In genomic region chr22:42754658-42755057, GRCh38 we compare ENCODE assay signal across 14 cellular contexts. TPM values are rescaled to one million over a fixed set of nuclear protein-coding genes. Genes with fewer than 3 reads are reported as not detected.
A peak's percentile ranks its signal among the peaks of the same experiment; 100 is the strongest.
DNase-seq lines count a peak whose midpoint lies in the region; ATAC-seq, FAIRE-seq and TF ChIP-seq lines count a peak whose summit lies in the region.
"Had no signal": no experiment of that assay in that cellular context is flagged by ENCODE, and none has a peak within 500 bp of the region (broad histone marks: within the 10 kb centered on the region; RNA-seq: fewer than 3 reads in every experiment).

No MANE protein-coding gene starts in this region.

- H3K4me3 ChIP-seq in K562 (no peak overlapping the region), keratinocyte (ENCODE audit: control insufficient read depth in 2 of 3, extremely low read depth in 1 of 3, insufficient read depth in 2 of 3, low read depth in 1 of 3, low read length in 3 of 3) (no peak overlapping the region), tibial nerve (no peak overlapping the region), WERI-Rb-1 (ENCODE audit: low read depth, low read length) (no peak overlapping the region)
- H3K4me3 ChIP-seq: heart right ventricle, neural progenitor cell had no signal

- H3K9ac ChIP-seq in K562 (ENCODE audit: insufficient read depth in 1 of 2, low read depth in 2 of 2, low read length in 2 of 2) (no peak overlapping the region), keratinocyte (ENCODE audit: control insufficient read depth, extremely low read depth, insufficient read depth, low read length) (no peak overlapping the region)
- H3K9ac ChIP-seq: neural progenitor cell had no signal

- TF ChIP-seq POLR2A in K562 (conservative IDR thresholded peaks at IDR 0.05) (no peak), tibial nerve (IDR thresholded peaks at IDR 0.05) (no peak)

- FAIRE-seq in K562 (lab: Jason Lieb, UNC) (peak; percentile 89), keratinocyte (lab: Jason Lieb, UNC) (peak; percentile 26)

- POLR2A ChIA-PET in K562 (lab: Yijun Ruan, JAX), result interaction anchor here (1.1 kb wide), 1 partner anchor 92 kb away, joined by 3 read pairs; no protein-coding TSS in a partner anchor

- H3K9me1 ChIP-seq in K562 (ENCODE audit: control insufficient read depth, insufficient read depth, low read length) (no peaks in the 10 kb centered on the region), keratinocyte (ENCODE audit: control insufficient read depth, extremely low read depth, insufficient read depth, low read length) (no peaks in the 10 kb centered on the region)

- no peak overlapping the region for H3K27ac ChIP-seq in K562 (ENCODE audit: extremely low read depth, low read depth, low read length)
- no peak overlapping the region for H3K27ac ChIP-seq in keratinocyte (ENCODE audit: control insufficient read depth, insufficient read depth, low read length)
- peak overlapping the region in 1 of 4 donors; percentile 8 for H3K27ac ChIP-seq in tibial nerve
- H3K27ac ChIP-seq in WERI-Rb-1, result no peak overlapping the region
- H3K27ac ChIP-seq: neural progenitor cell had no signal

- no peaks in the 10 kb centered on the region for H3K9me3 Mint-ChIP-seq in mesothelial cell of epicardium

- CTCF ChIA-PET in K562 (lab: Yijun Ruan, JAX; ENCODE audit: low intra/inter-chr PET ratio), result no interaction called here

- in situ Hi-C loops in K562 (cut with MboI), result no loop called here

- peaks cover 0 to 9% of the 10 kb centered on the region in 2 experiments; a peak in 4 of 5 replicates for H3K4me1 ChIP-seq in K562 (replicated peaks in 1 of 2; ENCODE audit: control insufficient read depth in 2 of 2, insufficient read depth in 2 of 2, low read length in 2 of 2)
- H3K4me1 ChIP-seq in keratinocyte (ENCODE audit: control insufficient read depth, extremely low read depth, insufficient read depth, low read length), result peaks cover 6% of the 10 kb centered on the region
- peaks cover 0 to 44% (median 8%) of the 10 kb centered on the region in 4 donors for H3K4me1 ChIP-seq in tibial nerve
- H3K4me1 ChIP-seq: neural progenitor cell had no signal

- H3K79me2 ChIP-seq in K562 (ENCODE audit: control insufficient read depth, insufficient read depth, low read length) (no peaks in the 10 kb centered on the region), keratinocyte (ENCODE audit: control insufficient read depth, insufficient read depth, low read length) (no peaks in the 10 kb centered on the region)

- H3K36me3 ChIP-seq in K562 (ENCODE audit: control insufficient read depth, insufficient read depth, low read length) (no peaks in the 10 kb centered on the region), keratinocyte (ENCODE audit: control insufficient read depth in 2 of 2, extremely low read depth in 1 of 2, insufficient read depth in 2 of 2, low read length in 2 of 2) (no peaks in the 10 kb centered on the region), tibial nerve (no peaks in the 10 kb centered on the region), WERI-Rb-1 (no peaks in the 10 kb centered on the region)
- H3K36me3 ChIP-seq: heart right ventricle, neural progenitor cell had no signal

- ATAC-seq in K562, result peak; percentile 92

- no peak for TF ChIP-seq CTCF in K562 (IDR thresholded peaks at IDR 0.05 in 2 of 3, conservative IDR thresholded peaks at IDR 0.05 in 1 of 3; ENCODE audit: insufficient read depth in 2 of 3, low read depth in 1 of 3, low read length in 3 of 3)
- TF ChIP-seq CTCF in keratinocyte (optimal IDR thresholded peaks at IDR 0.05 in 1 of 3, IDR thresholded peaks at IDR 0.05 in 1 of 3, conservative IDR thresholded peaks at IDR 0.05 in 1 of 3; ENCODE audit: extremely low read depth in 1 of 3, insufficient read depth in 2 of 3, low read length in 3 of 3), result no peak
- TF ChIP-seq CTCF in mesothelial cell of epicardium (IDR thresholded peaks at IDR 0.05; ENCODE audit: unreplicated experiment), result no peak
- TF ChIP-seq CTCF in tibial nerve (IDR thresholded peaks at IDR 0.05), result no peak
- TF ChIP-seq CTCF in WERI-Rb-1 (IDR thresholded peaks at IDR 0.05; ENCODE audit: low read depth, low read length), result no peak

- peaks cover 0 to 6% of the 10 kb centered on the region in 2 experiments; a peak in 2 of 5 replicates for H3K27me3 ChIP-seq in K562 (ENCODE audit: control insufficient read depth in 2 of 2, insufficient read depth in 2 of 2, low read length in 2 of 2)
- H3K27me3 ChIP-seq in keratinocyte (ENCODE audit: control insufficient read depth, extremely low read depth, insufficient read depth, low read length), result no peaks in the 10 kb centered on the region
- no peaks in the 10 kb centered on the region for H3K27me3 ChIP-seq in tibial nerve
- no peaks in the 10 kb centered on the region for H3K27me3 ChIP-seq in WERI-Rb-1 (ENCODE audit: insufficient read depth, low read depth, severe bottlenecking)
- H3K27me3 ChIP-seq: heart right ventricle, neural progenitor cell had no signal

- no peak overlapping the region for H3K4me3 Mint-ChIP-seq in mesothelial cell of epicardium
- H3K4me3 Mint-ChIP-seq: brain, neural progenitor cell had no signal

- H3K9me3 ChIP-seq in K562 (replicated peaks; ENCODE audit: control insufficient read depth, insufficient read depth, low read depth, low read length) (no peaks in the 10 kb centered on the region), keratinocyte (ENCODE audit: control insufficient read depth, low read depth, low read length) (no peaks in the 10 kb centered on the region), tibial nerve (no peaks in the 10 kb centered on the region), WERI-Rb-1 (ENCODE audit: severe bottlenecking) (peaks cover 3% of the 10 kb centered on the region)
- H3K9me3 ChIP-seq: heart right ventricle had no signal

- H4K20me1 ChIP-seq in K562 (replicated peaks; ENCODE audit: control insufficient read depth, insufficient read depth, low read length) (no peaks in the 10 kb centered on the region), keratinocyte (ENCODE audit: control insufficient read depth, extremely low read depth, insufficient read depth, low read length) (no peaks in the 10 kb centered on the region)

- BruUV-seq in K562 (replicated peaks; lab: Mats Ljungman, UMichigan), result no TSS peak

- 0% methylated on average over 3 of the region's 6 CpGs for WGBS in K562 (ENCODE audit: insufficient coverage, low coverage, missing lambda C conversion rate)
- 32 to 38% methylated on average over 6 of the region's 6 CpGs for WGBS in tibial nerve, 2 donors

- H3K27me3 Mint-ChIP-seq in mesothelial cell of epicardium (ENCODE audit: low read depth), result peaks cover 12% of the 10 kb centered on the region

- no peak overlapping the region for H2AFZ ChIP-seq in K562 (ENCODE audit: low read depth, low read length)
- no peak overlapping the region for H2AFZ ChIP-seq in keratinocyte (ENCODE audit: control insufficient read depth, low read length)
- H2AFZ ChIP-seq: neural progenitor cell had no signal

- TF ChIP-seq EP300 in K562 (IDR thresholded peaks at IDR 0.05; ENCODE audit: low read length), result peak; percentile 40; the same call in 1 of the 2 replicates
- no peak for TF ChIP-seq EP300 in tibial nerve (IDR thresholded peaks at IDR 0.05)

- dilution Hi-C loops in keratinocyte (cut with MboI; ENCODE audit: extremely low pct_ligation_motif_present, low sequenced_read_pairs), result no loop called here

- DNase-seq in A172 (ENCODE audit: low spot score) (peak; percentile 74), LHCN-M2 (ENCODE audit: low read depth) (peak; percentile 43), K562 (ENCODE audit: extremely low read depth in 1 of 4, low spot score in 3 of 4) (peak; percentile 42 to 78 (median 55)), keratinocyte (ENCODE audit: low read depth, low spot score) (no peak), mesothelial cell of epicardium (ENCODE audit: low spot score in 2 of 2, unreplicated experiment in 2 of 2) (no peak), 8988T (no peak), tibial nerve (ENCODE audit: low spot score in 2 of 2) (no peak), WERI-Rb-1 (no peak)
- DNase-seq: heart right ventricle, KG1, NCI-H345, substantia nigra had no signal

- TF ChIP-seq RAD21 in K562 (CRISPR knock-in tag; conservative IDR thresholded peaks at IDR 0.05 in 1 of 2, IDR thresholded peaks at IDR 0.05 in 1 of 2), result no peak

- H3K27ac Mint-ChIP-seq in mesothelial cell of epicardium, result no peak overlapping the region
- H3K27ac Mint-ChIP-seq: brain, neural progenitor cell had no signal

- no peaks in the 10 kb centered on the region for H3K36me3 Mint-ChIP-seq in mesothelial cell of epicardium
- H3K36me3 Mint-ChIP-seq: brain, neural progenitor cell had no signal

- H3K4me1 Mint-ChIP-seq in mesothelial cell of epicardium, result no peaks in the 10 kb centered on the region

- 0 out of 2 replicates have a peak overlapping the region, but pooled peaks have one; percentile 14 for H3K4me2 ChIP-seq in K562 (ENCODE audit: insufficient read depth, low read length)
- no peak overlapping the region for H3K4me2 ChIP-seq in keratinocyte (ENCODE audit: control insufficient read depth, extremely low read depth, insufficient read depth, low read depth, low read length)
- H3K4me2 ChIP-seq: neural progenitor cell had no signal

- intact Hi-C loops in K562 (cut with micrococcal nuclease), result no loop called here

RNA-seq across cellular contexts. Expression of gene A4GALT, which starts 34.0 kb away (rescaled TPM):
- 1.8 and 3.4 TPM in 2 replicates for total RNA-seq in A172 (2014; rRNA removed; shearing (Covaris generic))
- total RNA-seq in LHCN-M2 (2014; rRNA removed), result 22.6 and 29.3 TPM in 2 replicates
- polyA plus RNA-seq in LHCN-M2 (2012), result 11.6 TPM
- 1.2 TPM in 1 of 2 replicates, not detected in the other for total RNA-seq in K562 (2011; cell fraction: chromatin; rRNA removed; ENCODE audit: low replicate concordance)
- total RNA-seq in K562 (2011; cell fraction: nucleolus; rRNA removed), result 1.0 TPM in 1 of 2 replicates, not detected in the other
- not detected in 2 replicates for total RNA-seq in K562 (2011; cell fraction: nucleoplasm; rRNA removed)
- total RNA-seq in K562 (2014; rRNA removed), result not detected in 2 replicates
- total RNA-seq in K562 (2014; rRNA removed; fragmentation: Illumina TruSeq; extraction: Trizol), result not detected in 2 replicates
- not detected in 2 replicates for total RNA-seq in K562 (2015; rRNA removed; fragmentation: Illumina TruSeq; extraction: Trizol)
- total RNA-seq in K562 (2021), result 0.11 TPM in 1 of 2 replicates, not detected in the other
- 0.07 and 0.27 TPM in 2 replicates for polyA plus RNA-seq in K562 (2011; rRNA removed)
- 0.21 and 0.58 TPM in 2 replicates for polyA plus RNA-seq in K562 (2011; cell fraction: cytosol; rRNA removed)
- polyA plus RNA-seq in K562 (2011; cell fraction: nucleus; rRNA removed), result 0.06 and 0.17 TPM in 2 replicates
- not detected in 2 replicates for polyA plus RNA-seq in K562 (2012)
- polyA plus RNA-seq in K562 (2014; fragmentation: Illumina TruSeq; extraction: Trizol), result not detected in 2 replicates
- not detected for polyA plus RNA-seq in K562 (2014; fragmentation: Nextera tagmentation; extraction: Ambion mirVana)
- polyA plus RNA-seq in K562 (2014; rRNA removed), result not detected in 2 replicates
- polyA minus RNA-seq in K562 (2011; rRNA and poly(A)+ RNA removed), result 0.09 TPM in 1 of 2 replicates, not detected in the other
- not detected in 2 replicates for polyA minus RNA-seq in K562 (2011; cell fraction: cytosol; rRNA and poly(A)+ RNA removed)
- 0.11 and 0.40 TPM in 2 replicates for polyA minus RNA-seq in K562 (2011; cell fraction: nucleus; rRNA and poly(A)+ RNA removed)
- 1.6 to 4.4 TPM (median 3.0 TPM) in 3 replicates for polyA plus RNA-seq in keratinocyte
- polyA plus RNA-seq in keratinocyte (2011; ENCODE audit: low read depth), result 2.1 TPM
- 2.4 and 5.0 TPM in 2 replicates for polyA plus RNA-seq in keratinocyte (2011; cell fraction: cytosol; rRNA removed)
- 5.6 and 6.7 TPM in 2 replicates for polyA plus RNA-seq in keratinocyte (2011; cell fraction: nucleus; rRNA removed)
- 4.1 and 8.3 TPM in 2 replicates for polyA plus RNA-seq in keratinocyte (2012; ENCODE audit: low replicate concordance)
- 1.6 to 3.7 TPM (median 2.1 TPM) in 3 replicates for polyA minus RNA-seq in keratinocyte
- polyA minus RNA-seq in keratinocyte (2011; cell fraction: cytosol; rRNA and poly(A)+ RNA removed), result 10.9 TPM
- 3.8 and 4.0 TPM in 2 replicates for polyA minus RNA-seq in keratinocyte (2011; cell fraction: nucleus; rRNA and poly(A)+ RNA removed)
- total RNA-seq in mesothelial cell of epicardium, result 0.67 to 0.84 TPM (median 0.82 TPM) in 3 replicates
- 100 to 1,000 TPM in 2 of 4 donors, 10 to 100 TPM in 2; 73.0 to 146 (median 99.0) TPM for total RNA-seq in tibial nerve

Comparison
In these comparisons a context has a peak if more than half of its experiments do, and no peak if none do; other contexts are left out.
1. DNase-seq: peak in A172 (single experiment), LHCN-M2 (single experiment) and K562 (4 of 4); none in keratinocyte (single experiment), mesothelial cell of epicardium (0 of 2), 8988T (single experiment), tibial nerve (0 of 2) and WERI-Rb-1 (single experiment).